Comparison of ENCODE assay signal across 1 cellular context in genomic region chr3:168096210-168096795, GRCh38.
TF ChIP-seq lines count a peak whose summit lies in the region.

No MANE protein-coding gene starts in this region.

TF ChIP-seq in HepG2, 621 proteins besides CTCF, POLR2A, EP300 and RAD21 (continued from another document and continues in another):
- TF ChIP-seq MLXIP (CRISPR knock-in tag; IDR thresholded peaks at IDR 0.05; ENCODE audit: borderline replicate concordance) (no peak), ZNF17 (CRISPR knock-in tag; IDR thresholded peaks at IDR 0.05) (no peak), NAIF1 (CRISPR knock-in tag; IDR thresholded peaks at IDR 0.05; ENCODE audit: borderline replicate concordance) (no peak), SMAD1 (CRISPR knock-in tag; IDR thresholded peaks at IDR 0.05; ENCODE audit: borderline replicate concordance, low read depth) (no peak), USF2 (IDR thresholded peaks at IDR 0.05; ENCODE audit: low read depth, low read length) (peak; percentile 77), USF2 (CRISPR knock-in tag; IDR thresholded peaks at IDR 0.05; ENCODE audit: borderline replicate concordance) (peak; percentile 81; the same call in 1 of the 2 replicates), REL (CRISPR knock-in tag; conservative IDR thresholded peaks at IDR 0.05) (peak; percentile 42; the same call in 1 of the 2 replicates), SIN3A (IDR thresholded peaks at IDR 0.05; ENCODE audit: borderline replicate concordance, low read depth, low read length) (no peak), NR2F6 (IDR thresholded peaks at IDR 0.05) (no peak), NR2F6 (CRISPR knock-in tag; IDR thresholded peaks at IDR 0.05) (no peak; the same call in 1 of the 2 replicates), SCMH1 (CRISPR knock-in tag; IDR thresholded peaks at IDR 0.05; ENCODE audit: borderline replicate concordance) (no peak), HNRNPH1 (optimal IDR thresholded peaks at IDR 0.05; ENCODE audit: low read depth, low read length) (no peak), STAT6 (CRISPR knock-in tag; IDR thresholded peaks at IDR 0.05; ENCODE audit: borderline replicate concordance) (no peak), AFF4 (CRISPR knock-in tag; IDR thresholded peaks at IDR 0.05) (no peak), IRX3 (CRISPR knock-in tag; IDR thresholded peaks at IDR 0.05; ENCODE audit: borderline replicate concordance, low read depth) (no peak), PTBP1 (IDR thresholded peaks at IDR 0.05; ENCODE audit: low read depth, low read length, poor library complexity, severe bottlenecking) (no peak), ZFP91 (CRISPR knock-in tag; IDR thresholded peaks at IDR 0.05; ENCODE audit: borderline replicate concordance) (peak; percentile 22; the same call in 1 of the 2 replicates), ZNF160 (CRISPR knock-in tag; IDR thresholded peaks at IDR 0.05) (no peak), RCOR2 (CRISPR knock-in tag; IDR thresholded peaks at IDR 0.05) (no peak), CBFB (CRISPR knock-in tag; IDR thresholded peaks at IDR 0.05) (no peak), PAWR (CRISPR knock-in tag; IDR thresholded peaks at IDR 0.05; ENCODE audit: borderline replicate concordance) (no peak), ZNF253 (CRISPR knock-in tag; IDR thresholded peaks at IDR 0.05; ENCODE audit: borderline replicate concordance) (no peak), KLF11 (CRISPR knock-in tag; IDR thresholded peaks at IDR 0.05) (0 out of 2 replicates have a peak, but pooled peaks have one; percentile 3), ZFP41 (CRISPR knock-in tag; IDR thresholded peaks at IDR 0.05; ENCODE audit: borderline replicate concordance) (no peak), U2AF1 (optimal IDR thresholded peaks at IDR 0.05; ENCODE audit: low read depth, low read length) (no peak), ZNF138 (CRISPR knock-in tag; IDR thresholded peaks at IDR 0.05; ENCODE audit: low read depth) (no peak), MBD4 (IDR thresholded peaks at IDR 0.05; ENCODE audit: borderline replicate concordance, low read length) (no peak), ZMYM4 (CRISPR knock-in tag; IDR thresholded peaks at IDR 0.05) (peak; percentile 62), SNAPC2 (CRISPR knock-in tag; IDR thresholded peaks at IDR 0.05) (peak; percentile 32; the same call in 1 of the 2 replicates), ZBTB44 (CRISPR knock-in tag; IDR thresholded peaks at IDR 0.05) (no peak)
- TF ChIP-seq, protein P1, sequence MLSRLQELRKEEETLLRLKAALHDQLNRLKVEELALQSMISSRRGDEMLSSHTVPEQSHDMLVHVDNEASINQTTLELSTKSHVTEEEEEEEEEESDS (CRISPR knock-in tag; IDR thresholded peaks at IDR 0.05; ENCODE audit: borderline replicate concordance) = no peak; the same call in 1 of the 2 replicates
- TF ChIP-seq, protein P2, sequence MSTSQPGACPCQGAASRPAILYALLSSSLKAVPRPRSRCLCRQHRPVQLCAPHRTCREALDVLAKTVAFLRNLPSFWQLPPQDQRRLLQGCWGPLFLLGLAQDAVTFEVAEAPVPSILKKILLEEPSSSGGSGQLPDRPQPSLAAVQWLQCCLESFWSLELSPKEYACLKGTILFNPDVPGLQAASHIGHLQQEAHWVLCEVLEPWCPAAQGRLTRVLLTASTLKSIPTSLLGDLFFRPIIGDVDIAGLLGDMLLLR (CRISPR knock-in tag; IDR thresholded peaks at IDR 0.05) = no peak
- TF ChIP-seq, protein P3, sequence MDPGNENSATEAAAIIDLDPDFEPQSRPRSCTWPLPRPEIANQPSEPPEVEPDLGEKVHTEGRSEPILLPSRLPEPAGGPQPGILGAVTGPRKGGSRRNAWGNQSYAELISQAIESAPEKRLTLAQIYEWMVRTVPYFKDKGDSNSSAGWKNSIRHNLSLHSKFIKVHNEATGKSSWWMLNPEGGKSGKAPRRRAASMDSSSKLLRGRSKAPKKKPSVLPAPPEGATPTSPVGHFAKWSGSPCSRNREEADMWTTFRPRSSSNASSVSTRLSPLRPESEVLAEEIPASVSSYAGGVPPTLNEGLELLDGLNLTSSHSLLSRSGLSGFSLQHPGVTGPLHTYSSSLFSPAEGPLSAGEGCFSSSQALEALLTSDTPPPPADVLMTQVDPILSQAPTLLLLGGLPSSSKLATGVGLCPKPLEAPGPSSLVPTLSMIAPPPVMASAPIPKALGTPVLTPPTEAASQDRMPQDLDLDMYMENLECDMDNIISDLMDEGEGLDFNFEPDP (CRISPR knock-in tag; conservative IDR thresholded peaks at IDR 0.05) = no peak
- TF ChIP-seq, protein P4, sequence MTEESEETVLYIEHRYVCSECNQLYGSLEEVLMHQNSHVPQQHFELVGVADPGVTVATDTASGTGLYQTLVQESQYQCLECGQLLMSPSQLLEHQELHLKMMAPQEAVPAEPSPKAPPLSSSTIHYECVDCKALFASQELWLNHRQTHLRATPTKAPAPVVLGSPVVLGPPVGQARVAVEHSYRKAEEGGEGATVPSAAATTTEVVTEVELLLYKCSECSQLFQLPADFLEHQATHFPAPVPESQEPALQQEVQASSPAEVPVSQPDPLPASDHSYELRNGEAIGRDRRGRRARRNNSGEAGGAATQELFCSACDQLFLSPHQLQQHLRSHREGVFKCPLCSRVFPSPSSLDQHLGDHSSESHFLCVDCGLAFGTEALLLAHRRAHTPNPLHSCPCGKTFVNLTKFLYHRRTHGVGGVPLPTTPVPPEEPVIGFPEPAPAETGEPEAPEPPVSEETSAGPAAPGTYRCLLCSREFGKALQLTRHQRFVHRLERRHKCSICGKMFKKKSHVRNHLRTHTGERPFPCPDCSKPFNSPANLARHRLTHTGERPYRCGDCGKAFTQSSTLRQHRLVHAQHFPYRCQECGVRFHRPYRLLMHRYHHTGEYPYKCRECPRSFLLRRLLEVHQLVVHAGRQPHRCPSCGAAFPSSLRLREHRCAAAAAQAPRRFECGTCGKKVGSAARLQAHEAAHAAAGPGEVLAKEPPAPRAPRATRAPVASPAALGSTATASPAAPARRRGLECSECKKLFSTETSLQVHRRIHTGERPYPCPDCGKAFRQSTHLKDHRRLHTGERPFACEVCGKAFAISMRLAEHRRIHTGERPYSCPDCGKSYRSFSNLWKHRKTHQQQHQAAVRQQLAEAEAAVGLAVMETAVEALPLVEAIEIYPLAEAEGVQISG (CRISPR knock-in tag; IDR thresholded peaks at IDR 0.05) = peak; percentile 12; the same call in 1 of the 2 replicates
- TF ChIP-seq, protein P5, sequence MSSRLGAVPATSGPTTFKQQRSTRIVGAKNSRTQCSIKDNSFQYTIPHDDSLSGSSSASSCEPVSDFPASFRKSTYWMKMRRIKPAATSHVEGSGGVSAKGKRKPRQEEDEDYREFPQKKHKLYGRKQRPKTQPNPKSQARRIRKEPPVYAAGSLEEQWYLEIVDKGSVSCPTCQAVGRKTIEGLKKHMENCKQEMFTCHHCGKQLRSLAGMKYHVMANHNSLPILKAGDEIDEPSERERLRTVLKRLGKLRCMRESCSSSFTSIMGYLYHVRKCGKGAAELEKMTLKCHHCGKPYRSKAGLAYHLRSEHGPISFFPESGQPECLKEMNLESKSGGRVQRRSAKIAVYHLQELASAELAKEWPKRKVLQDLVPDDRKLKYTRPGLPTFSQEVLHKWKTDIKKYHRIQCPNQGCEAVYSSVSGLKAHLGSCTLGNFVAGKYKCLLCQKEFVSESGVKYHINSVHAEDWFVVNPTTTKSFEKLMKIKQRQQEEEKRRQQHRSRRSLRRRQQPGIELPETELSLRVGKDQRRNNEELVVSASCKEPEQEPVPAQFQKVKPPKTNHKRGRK (CRISPR knock-in tag; IDR thresholded peaks at IDR 0.05) = no peak
